Comparison of ENCODE assay signal across 21 cellular contexts in the genomic region with DNA sequence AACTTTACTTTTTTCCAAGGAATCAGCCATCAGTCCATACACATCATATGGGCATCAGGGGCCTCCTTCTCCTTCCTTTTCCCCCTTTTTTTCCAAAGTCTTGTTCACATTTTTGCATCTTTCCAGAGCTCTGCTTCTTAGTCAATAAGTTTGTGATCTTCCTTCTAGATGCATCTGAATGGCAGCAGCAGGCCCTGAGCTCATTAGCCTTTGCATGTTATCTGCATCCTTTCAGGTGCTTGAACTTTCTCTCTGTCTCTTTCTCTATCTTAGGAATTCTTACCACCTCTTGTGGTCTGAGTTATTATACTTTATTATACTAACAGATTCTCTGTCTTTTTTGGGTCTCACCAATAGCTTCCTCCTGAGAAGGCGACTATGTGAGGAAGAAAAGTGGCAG.
"Had no signal": no experiment of that assay in that cellular context is flagged by ENCODE, and none has a peak within 500 bp of the region (broad histone marks: within the 10 kb centered on the region; RNA-seq: fewer than 3 reads in every experiment).

No MANE protein-coding gene starts in this region.

- H3K4me3 ChIP-seq: hepatocyte, left ventricle myocardium inferior, lung, ovary, right atrium auricular region, right lobe of liver, smooth muscle cell, testis, thyroid gland, upper lobe of right lung had no signal

- H3K4me1 ChIP-seq: left ventricle myocardium inferior, right atrium auricular region, right lobe of liver, testis, thyroid gland, upper lobe of right lung had no signal

- H3K9me3 ChIP-seq: left ventricle myocardium inferior, ovary, right atrium auricular region, right lobe of liver, testis, thyroid gland, upper lobe of right lung had no signal

- H3K27ac Mint-ChIP-seq: mesothelial cell of epicardium; naive thymus-derived CD4-positive, alpha-beta T cell; natural killer cell treated with Interleukin-12 subunit alpha and Interleukin-12 subunit beta and Interleukin-15 and Interleukin-18, amount 100 ng/mL, for 72 hours; progenitor cell of endocrine pancreas; stimulated activated memory B cell treated with anti-CD40 and anti-IgM and Interleukin-4, amounts not matched to agents 10 μg/mL and 1 μg/mL and 100 μg/mL, for 72 hours; stimulated activated naive CD8-positive, alpha-beta T cell treated with anti-CD3 and anti-CD28 coated beads, Interleukin-15, amount 100 ng/mL, for 72 hours had no signal

- H3K36me3 ChIP-seq: left ventricle myocardium inferior, ovary, right atrium auricular region, right lobe of liver, thyroid gland, upper lobe of right lung had no signal

- H3K36me3 Mint-ChIP-seq: mesothelial cell of epicardium; naive thymus-derived CD4-positive, alpha-beta T cell; natural killer cell treated with Interleukin-12 subunit alpha and Interleukin-12 subunit beta and Interleukin-15 and Interleukin-18, amount 100 ng/mL, for 72 hours; stimulated activated memory B cell treated with anti-CD40 and anti-IgM and Interleukin-4, amounts not matched to agents 10 μg/mL and 1 μg/mL and 100 μg/mL, for 72 hours had no signal

- H3K4me1 Mint-ChIP-seq: mesothelial cell of epicardium; naive thymus-derived CD4-positive, alpha-beta T cell; stimulated activated memory B cell treated with anti-CD40 and anti-IgM and Interleukin-4, amounts not matched to agents 10 μg/mL and 1 μg/mL and 100 μg/mL, for 72 hours; stimulated activated naive CD8-positive, alpha-beta T cell treated with anti-CD3 and anti-CD28 coated beads, Interleukin-15, amount 100 ng/mL, for 72 hours had no signal

- H3K9me3 Mint-ChIP-seq: mesothelial cell of epicardium; natural killer cell treated with Interleukin-12 subunit alpha and Interleukin-12 subunit beta and Interleukin-15 and Interleukin-18, amount 100 ng/mL, for 72 hours; stimulated activated memory B cell treated with anti-CD40 and anti-IgM and Interleukin-4, amounts not matched to agents 10 μg/mL and 1 μg/mL and 100 μg/mL, for 72 hours; stimulated activated naive CD8-positive, alpha-beta T cell treated with anti-CD3 and anti-CD28 coated beads, Interleukin-15, amount 100 ng/mL, for 72 hours had no signal

- ATAC-seq: naive thymus-derived CD4-positive, alpha-beta T cell; natural killer cell treated with Interleukin-12 subunit alpha and Interleukin-12 subunit beta and Interleukin-15 and Interleukin-18, amount 100 ng/mL, for 72 hours; right lobe of liver; stimulated activated memory B cell treated with anti-CD40 and anti-IgM and Interleukin-4, amounts not matched to agents 10 μg/mL and 1 μg/mL and 100 μg/mL, for 72 hours; stimulated activated naive CD8-positive, alpha-beta T cell treated with anti-CD3 and anti-CD28 coated beads, Interleukin-15, amount 100 ng/mL, for 72 hours; upper lobe of right lung had no signal

- H3K27ac ChIP-seq: hepatocyte, left ventricle myocardium inferior, ovary, right atrium auricular region, right lobe of liver, testis, thyroid gland, upper lobe of right lung had no signal

- H3K4me3 Mint-ChIP-seq: mesothelial cell of epicardium; naive thymus-derived CD4-positive, alpha-beta T cell; natural killer cell treated with Interleukin-12 subunit alpha and Interleukin-12 subunit beta and Interleukin-15 and Interleukin-18, amount 100 ng/mL, for 72 hours; stimulated activated memory B cell treated with anti-CD40 and anti-IgM and Interleukin-4, amounts not matched to agents 10 μg/mL and 1 μg/mL and 100 μg/mL, for 72 hours; stimulated activated naive CD8-positive, alpha-beta T cell treated with anti-CD3 and anti-CD28 coated beads, Interleukin-15, amount 100 ng/mL, for 72 hours had no signal

- DNase-seq: left ventricle myocardium inferior; naive thymus-derived CD4-positive, alpha-beta T cell; ovary; right lobe of liver; stimulated activated CD4-positive, alpha-beta T cell treated with anti-CD3 and anti-CD28 coated beads, Interleukin-1b, Interleukin-23, amount 100 ng/mL, for 48 hours; stimulated activated CD4-positive, alpha-beta T cell treated with anti-CD3 and anti-CD28 coated beads, Interleukin-2, amount 100 ng/mL, for 48 hours; stimulated activated CD4-positive, alpha-beta T cell treated with anti-CD3 and anti-CD28 coated beads, Interleukin-4, amount 100 ng/mL, for 4 hours; stimulated activated CD8-positive, alpha-beta memory T cell treated with anti-CD3 and anti-CD28 coated beads, Interleukin-4, amount 100 ng/mL, for 48 hours; stimulated activated naive CD4-positive, alpha-beta T cell treated with Interleukin-2 at 50 U/mL for 16 hours; stimulated activated naive CD8-positive, alpha-beta T cell treated with anti-CD3 and anti-CD28 coated beads, Interleukin-15, amount 100 ng/mL, for 72 hours; upper lobe of right lung had no signal

- H3K27me3 ChIP-seq: hepatocyte, ovary, right atrium auricular region, right lobe of liver, testis, thyroid gland, upper lobe of right lung had no signal

- H3K27me3 Mint-ChIP-seq: progenitor cell of endocrine pancreas had no signal
